ENCODE assay signal across 8 cellular contexts in genomic region chr2:102082591-102083586, GRCh38. TPM values are rescaled to one million over a fixed set of nuclear protein-coding genes. Genes with fewer than 3 reads are reported as not detected.
A peak's percentile ranks its signal among the peaks of the same experiment; 100 is the strongest.
DNase-seq lines count a peak whose midpoint lies in the region; ATAC-seq and TF ChIP-seq lines count a peak whose summit lies in the region.

No MANE protein-coding gene starts in this region.

- peak overlapping the region; percentile 42 to 47 for H3K27ac ChIP-seq in right atrium auricular region

- no peaks in the 10 kb centered on the region for H3K27me3 ChIP-seq in right atrium auricular region

- DNase-seq in NCI-H345 treated with DMSO at 0.1 percent for 48 hours (lab: John Stamatoyannopoulos, UW; ENCODE audit: unreplicated experiment): peak; percentile 25
- peak; percentile 37 for DNase-seq in activated T-helper 9 cell treated with anti-CD3 and anti-CD28 coated beads, Interleukin-2, amount 50 U/mL, for 16 hours (ENCODE audit: low read depth)
- no peak for DNase-seq in right atrium auricular region (ENCODE audit: low spot score)
- peak; percentile 68 for DNase-seq in stimulated activated CD4-positive, alpha-beta T cell treated with anti-CD3 and anti-CD28 coated beads, Interleukin-4, amount 100 ng/mL, for 24 hours
- no peak for DNase-seq in OCI-M2 (lab: John Stamatoyannopoulos, UW; ENCODE audit: unreplicated experiment)
- no peak for DNase-seq in SK-N-DZ (ENCODE audit: low spot score)

- no peak overlapping the region for H3K4me3 ChIP-seq in right atrium auricular region

- no peaks in the 10 kb centered on the region for H3K36me3 ChIP-seq in right atrium auricular region

- ATAC-seq in GM18499 (IDR thresholded peaks at IDR 0.05; ENCODE audit: insufficient read depth, unreplicated experiment) (peak; percentile 69), HG02623 (IDR thresholded peaks at IDR 0.05; ENCODE audit: unreplicated experiment) (peak; percentile 85)

- TF ChIP-seq CTCF in right atrium auricular region (IDR thresholded peaks at IDR 0.05): no peak

- peaks cover 0 to 19% of the 10 kb centered on the region in 2 donors for H3K4me1 ChIP-seq in right atrium auricular region

- no peaks in the 10 kb centered on the region for H3K9me3 ChIP-seq in right atrium auricular region

RNA-seq across cellular contexts. Expression of gene IL1R1, which starts 59.7 kb away (rescaled TPM):
- 10 to 100 TPM; 28.7 to 86.2 TPM for total RNA-seq in right atrium auricular region
- not detected in 2 replicates for polyA plus RNA-seq in SK-N-DZ (2014; cell fraction: cytosol; rRNA removed)
- not detected in 2 replicates for polyA plus RNA-seq in SK-N-DZ (2014; cell fraction: nucleus; rRNA removed)

Comparison
In these comparisons a context has a peak if more than half of its experiments do, and no peak if none do; other contexts are left out.
1. DNase-seq: peak in NCI-H345 treated with DMSO at 0.1 percent for 48 hours (single experiment), activated T-helper 9 cell treated with anti-CD3 and anti-CD28 coated beads, Interleukin-2, amount 50 U/mL, for 16 hours (single experiment) and stimulated activated CD4-positive, alpha-beta T cell treated with anti-CD3 and anti-CD28 coated beads, Interleukin-4, amount 100 ng/mL, for 24 hours (single experiment); none in right atrium auricular region (single experiment), OCI-M2 (single experiment) and SK-N-DZ (single experiment).